Comparison of ENCODE assay signal across 8 cellular contexts in the genomic region with DNA sequence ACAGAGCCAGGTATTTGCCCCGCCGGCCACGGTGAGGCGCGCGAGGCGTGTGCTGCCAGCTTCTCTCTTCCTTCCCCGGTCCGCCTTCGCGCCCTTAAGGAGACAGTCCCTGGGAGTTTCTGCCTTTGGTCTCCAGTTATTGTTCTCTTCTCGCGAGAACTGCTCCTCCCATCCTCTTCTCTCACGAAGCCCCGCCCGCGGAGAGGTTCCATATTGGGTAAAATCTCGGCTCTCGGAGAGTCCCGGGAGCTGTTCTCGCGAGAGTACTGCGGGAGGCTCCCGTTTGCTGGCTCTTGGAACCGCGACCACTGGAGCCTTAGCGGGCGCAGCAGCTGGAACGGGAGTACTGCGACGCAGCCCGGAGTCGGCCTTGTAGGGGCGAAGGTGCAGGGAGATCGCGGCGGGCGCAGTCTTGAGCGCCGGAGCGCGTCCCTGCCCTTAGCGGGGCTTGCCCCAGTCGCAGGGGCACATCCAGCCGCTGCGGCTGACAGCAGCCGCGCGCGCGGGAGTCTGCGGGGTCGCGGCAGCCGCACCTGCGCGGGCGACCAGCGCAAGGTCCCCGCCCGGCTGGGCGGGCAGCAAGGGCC. TPM values are rescaled to one million over a fixed set of nuclear protein-coding genes. Genes with fewer than 3 reads are reported as not detected.
DNase-seq lines count a peak whose midpoint lies in the region; ATAC-seq and TF ChIP-seq lines count a peak whose summit lies in the region.

A gene (plus strand): TSS at position 308 of the 587 bp plus-strand sequence. CDS start 350 bp downstream, outside the sequence.

- ATAC-seq in GM21360 (IDR thresholded peaks at IDR 0.05; ENCODE audit: unreplicated experiment): peak; percentile 72

- peaks cover 15% of the 10 kb centered on the region for H3K36me3 Mint-ChIP-seq in Caco-2 (ENCODE audit: insufficient read depth, unreplicated experiment)

- no peaks in the 10 kb centered on the region for H3K27me3 ChIP-seq in Caco-2 (replicated peaks; ENCODE audit: control insufficient read depth, insufficient read depth, low read length)

- peak within 1 kb of the TSS; percentile 78 for H3K4me3 ChIP-seq in Caco-2 (ENCODE audit: low read depth, low read length)

- no TSS peak for BruUV-seq in Caco-2 (replicated peaks; lab: Mats Ljungman, UMichigan)

- H3K36me3 ChIP-seq in Caco-2 (ENCODE audit: control insufficient read depth, insufficient read depth, low read length): no peaks in the 10 kb centered on the region

- peak; percentile 99 for DNase-seq in Caco-2
- DNase-seq in HT1080 (ENCODE audit: low read depth): peak; percentile 99
- peak; percentile 93 to 100 for DNase-seq in NOMO-1 (lab: John Stamatoyannopoulos, UW; ENCODE audit: unreplicated experiment in 2 of 2)
- DNase-seq in effector CD8-positive, alpha-beta T cell (lab: John Stamatoyannopoulos, UW): peak; percentile 99
- peak; percentile 99 to 100 for DNase-seq in lung microvascular endothelial cell (ENCODE audit: low read depth in 2 of 2)
- peak; percentile 98 for DNase-seq in stimulated activated CD4-positive, alpha-beta T cell treated with anti-CD3 and anti-CD28 coated beads, TNF-alpha, amount 100 ng/mL, for 48 hours (ENCODE audit: low read depth in 3 of 3)

- intact Hi-C loops in Caco-2 (cut with micrococcal nuclease; ENCODE audit: unreplicated experiment): loop anchor here (1.0 to 5.0 kb wide), 5 partner anchors 37 to 170 kb away; a partner anchor contains a TSS

- H3K4me1 ChIP-seq in Caco-2: peaks cover 34% of the 10 kb centered on the region

- no peaks in the 10 kb centered on the region for H3K9me3 Mint-ChIP-seq in Caco-2 (ENCODE audit: unreplicated experiment)

- peak; percentile 82 to 86 for TF ChIP-seq CTCF in Caco-2 (IDR thresholded peaks at IDR 0.05; ENCODE audit: insufficient read depth in 1 of 2, low read depth in 1 of 2, low read length in 1 of 2, severe bottlenecking in 1 of 2, unreplicated experiment in 1 of 2)

- H3K4me1 Mint-ChIP-seq in Caco-2 (ENCODE audit: low read depth, unreplicated experiment): peaks cover 18% of the 10 kb centered on the region

- CTCF ChIA-PET in Caco-2 (lab: Charles Lee): interaction anchor here (0.5 to 2.5 kb wide), 14 partner anchors 13 to 652 kb away, joined by 3 to 28 read pairs (median 3); a partner anchor contains a TSS
- CTCF ChIA-PET in activated CD8-positive, alpha-beta memory T cell treated with anti-CD3 and anti-CD28 coated beads for 36 hours (lab: Charles Lee): interaction anchor here (0.6 to 5.6 kb wide), 17 partner anchors 41 to 331 kb away, joined by 3 to 85 read pairs (median 4); no protein-coding TSS in a partner anchor

- POLR2A ChIA-PET in Caco-2 (lab: Charles Lee): interaction anchor here (0.5 to 2.8 kb wide), 6 partner anchors 12 to 396 kb away, joined by 3 to 13 read pairs (median 4); a partner anchor contains a TSS
- POLR2A ChIA-PET in activated CD8-positive, alpha-beta memory T cell treated with anti-CD3 and anti-CD28 coated beads for 36 hours (lab: Charles Lee): interaction anchor here (0.8 to 3.3 kb wide), 8 partner anchors 15 to 170 kb away, joined by 3 to 49 read pairs (median 8); a partner anchor contains a TSS

- H3K4me3 Mint-ChIP-seq in Caco-2 (ENCODE audit: unreplicated experiment): peak within 1 kb of the TSS; percentile 83

- H3K9me3 ChIP-seq in Caco-2: no peaks in the 10 kb centered on the region

- H3K27me3 Mint-ChIP-seq in Caco-2 (ENCODE audit: insufficient read depth, unreplicated experiment): no peaks in the 10 kb centered on the region

- peak within 1 kb of the TSS; percentile 80 for H3K27ac Mint-ChIP-seq in Caco-2 (ENCODE audit: unreplicated experiment)

RNA-seq across cellular contexts. Expression of the gene that starts here (rescaled TPM):
- total RNA-seq in Caco-2 (2022) (69.3 and 72.0 TPM in 2 replicates), lung microvascular endothelial cell (29.2 and 36.5 TPM in 2 replicates)
- 28.6 and 31.3 TPM in 2 replicates for total RNA-seq in HT1080 (2014; rRNA removed; shearing (Covaris generic))
- polyA plus RNA-seq in HT1080 (2015; cell fraction: cytosol; rRNA removed): 26.5 and 29.4 TPM in 2 replicates
- polyA plus RNA-seq in HT1080 (2015; cell fraction: nucleus; rRNA removed): 49.7 and 61.2 TPM in 2 replicates
- total RNA-seq in activated CD8-positive, alpha-beta memory T cell treated with anti-CD3 and anti-CD28 coated beads for 36 hours: 10 to 100 TPM; 41.6 to 44.7 TPM

Comparison
In these comparisons a context has a peak if more than half of its experiments do, and no peak if none do; other contexts are left out.
1. Peak in every context shown above with its lines: DNase-seq, ATAC-seq and H3K4me3 ChIP-seq.